1 cellular context compared by ENCODE assay signal in the genomic region with DNA sequence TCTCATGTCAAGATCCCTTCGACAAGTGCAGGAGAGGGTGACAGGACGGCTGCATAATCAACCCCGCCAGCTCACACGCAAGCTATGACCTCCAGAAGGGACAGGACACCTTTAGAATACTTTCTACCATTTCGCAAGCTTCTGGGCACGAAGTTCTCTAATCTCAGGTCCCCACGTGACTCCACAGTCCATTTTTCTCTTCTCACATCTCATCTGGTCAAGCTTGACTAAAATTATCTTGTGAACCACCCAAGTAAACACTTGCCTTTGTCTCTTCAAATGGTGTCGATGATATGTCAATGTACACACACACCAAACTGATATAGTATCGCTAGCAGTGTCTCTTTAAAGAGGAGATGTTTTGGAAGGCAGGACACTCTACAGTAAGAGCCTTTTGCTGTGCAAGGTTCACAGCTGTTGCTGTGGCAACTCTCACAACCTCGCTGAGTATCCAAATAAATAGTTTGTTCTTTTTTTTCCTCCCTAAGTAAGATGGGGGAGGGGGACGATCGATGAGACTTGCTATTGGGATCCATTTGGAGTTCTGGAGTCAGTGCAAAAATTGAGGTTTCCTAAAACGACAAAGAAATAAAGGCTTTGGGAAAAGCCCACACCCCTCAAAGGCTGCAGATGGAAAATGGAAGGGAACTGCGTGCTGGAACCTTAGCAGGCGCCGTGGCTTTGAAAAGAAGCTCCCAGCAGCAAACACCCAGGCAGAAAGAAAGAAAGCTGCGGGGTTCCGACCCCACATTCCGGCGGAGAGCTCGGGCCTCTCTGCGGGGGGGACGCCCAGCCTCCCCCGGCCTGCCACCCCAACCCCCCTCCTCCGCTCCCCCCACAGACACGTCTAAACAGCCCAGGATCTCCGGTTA.
A peak's percentile ranks its signal among the peaks of the same experiment; 100 is the strongest.
TF ChIP-seq lines count a peak whose summit lies in the region.

No MANE protein-coding gene starts in this region.

TF ChIP-seq in HepG2, 621 proteins besides CTCF, POLR2A, EP300 and RAD21 (continued from another document and continues in another):
- TF ChIP-seq, protein P1, sequence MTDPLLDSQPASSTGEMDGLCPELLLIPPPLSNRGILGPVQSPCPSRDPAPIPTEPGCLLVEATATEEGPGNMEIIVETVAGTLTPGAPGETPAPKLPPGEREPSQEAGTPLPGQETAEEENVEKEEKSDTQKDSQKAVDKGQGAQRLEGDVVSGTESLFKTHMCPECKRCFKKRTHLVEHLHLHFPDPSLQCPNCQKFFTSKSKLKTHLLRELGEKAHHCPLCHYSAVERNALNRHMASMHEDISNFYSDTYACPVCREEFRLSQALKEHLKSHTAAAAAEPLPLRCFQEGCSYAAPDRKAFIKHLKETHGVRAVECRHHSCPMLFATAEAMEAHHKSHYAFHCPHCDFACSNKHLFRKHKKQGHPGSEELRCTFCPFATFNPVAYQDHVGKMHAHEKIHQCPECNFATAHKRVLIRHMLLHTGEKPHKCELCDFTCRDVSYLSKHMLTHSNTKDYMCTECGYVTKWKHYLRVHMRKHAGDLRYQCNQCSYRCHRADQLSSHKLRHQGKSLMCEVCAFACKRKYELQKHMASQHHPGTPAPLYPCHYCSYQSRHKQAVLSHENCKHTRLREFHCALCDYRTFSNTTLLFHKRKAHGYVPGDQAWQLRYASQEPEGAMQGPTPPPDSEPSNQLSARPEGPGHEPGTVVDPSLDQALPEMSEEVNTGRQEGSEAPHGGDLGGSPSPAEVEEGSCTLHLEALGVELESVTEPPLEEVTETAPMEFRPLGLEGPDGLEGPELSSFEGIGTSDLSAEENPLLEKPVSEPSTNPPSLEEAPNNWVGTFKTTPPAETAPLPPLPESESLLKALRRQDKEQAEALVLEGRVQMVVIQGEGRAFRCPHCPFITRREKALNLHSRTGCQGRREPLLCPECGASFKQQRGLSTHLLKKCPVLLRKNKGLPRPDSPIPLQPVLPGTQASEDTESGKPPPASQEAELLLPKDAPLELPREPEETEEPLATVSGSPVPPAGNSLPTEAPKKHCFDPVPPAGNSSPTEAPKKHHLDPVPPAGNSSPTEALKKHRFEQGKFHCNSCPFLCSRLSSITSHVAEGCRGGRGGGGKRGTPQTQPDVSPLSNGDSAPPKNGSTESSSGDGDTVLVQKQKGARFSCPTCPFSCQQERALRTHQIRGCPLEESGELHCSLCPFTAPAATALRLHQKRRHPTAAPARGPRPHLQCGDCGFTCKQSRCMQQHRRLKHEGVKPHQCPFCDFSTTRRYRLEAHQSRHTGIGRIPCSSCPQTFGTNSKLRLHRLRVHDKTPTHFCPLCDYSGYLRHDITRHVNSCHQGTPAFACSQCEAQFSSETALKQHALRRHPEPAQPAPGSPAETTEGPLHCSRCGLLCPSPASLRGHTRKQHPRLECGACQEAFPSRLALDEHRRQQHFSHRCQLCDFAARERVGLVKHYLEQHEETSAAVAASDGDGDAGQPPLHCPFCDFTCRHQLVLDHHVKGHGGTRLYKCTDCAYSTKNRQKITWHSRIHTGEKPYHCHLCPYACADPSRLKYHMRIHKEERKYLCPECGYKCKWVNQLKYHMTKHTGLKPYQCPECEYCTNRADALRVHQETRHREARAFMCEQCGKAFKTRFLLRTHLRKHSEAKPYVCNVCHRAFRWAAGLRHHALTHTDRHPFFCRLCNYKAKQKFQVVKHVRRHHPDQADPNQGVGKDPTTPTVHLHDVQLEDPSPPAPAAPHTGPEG (CRISPR knock-in tag; IDR thresholded peaks at IDR 0.05), result no peak
- TF ChIP-seq MED1 (CRISPR knock-in tag; IDR thresholded peaks at IDR 0.05) (peak; percentile 16; the same call in 1 of the 2 replicates), ZMAT3 (CRISPR knock-in tag; conservative IDR thresholded peaks at IDR 0.05) (no peak), MYNN (CRISPR knock-in tag; IDR thresholded peaks at IDR 0.05; ENCODE audit: low read depth) (peak; percentile 99), ZNF143 (CRISPR knock-in tag; IDR thresholded peaks at IDR 0.05) (no peak), ZNF773 (CRISPR knock-in tag; IDR thresholded peaks at IDR 0.05; ENCODE audit: borderline replicate concordance) (no peak), TCF7 (IDR thresholded peaks at IDR 0.05; ENCODE audit: low read depth) (no peak), ZNF335 (CRISPR knock-in tag; IDR thresholded peaks at IDR 0.05) (no peak), ZFX (CRISPR knock-in tag; IDR thresholded peaks at IDR 0.05; ENCODE audit: low read depth) (no peak), SP2 (CRISPR knock-in tag; IDR thresholded peaks at IDR 0.05) (no peak), CCAR2 (optimal IDR thresholded peaks at IDR 0.05; ENCODE audit: low read depth, low read length) (no peak), KLF13 (CRISPR knock-in tag; IDR thresholded peaks at IDR 0.05) (no peak), MIER3 (CRISPR knock-in tag; IDR thresholded peaks at IDR 0.05; ENCODE audit: borderline replicate concordance) (no peak), ZKSCAN1 (IDR thresholded peaks at IDR 0.05; ENCODE audit: low read length) (no peak), ZFY (CRISPR knock-in tag; IDR thresholded peaks at IDR 0.05) (no peak), CEBPG (CRISPR knock-in tag; IDR thresholded peaks at IDR 0.05) (peak; percentile 72), ZNF549 (CRISPR knock-in tag; IDR thresholded peaks at IDR 0.05) (no peak), ZNF598 (CRISPR knock-in tag; IDR thresholded peaks at IDR 0.05; ENCODE audit: borderline replicate concordance) (no peak), ZNF747 (CRISPR knock-in tag; IDR thresholded peaks at IDR 0.05; ENCODE audit: borderline replicate concordance) (no peak), MAFG (CRISPR knock-in tag; IDR thresholded peaks at IDR 0.05) (no peak), SMYD3 (CRISPR knock-in tag; IDR thresholded peaks at IDR 0.05) (no peak), ZNF441 (CRISPR knock-in tag; IDR thresholded peaks at IDR 0.05; ENCODE audit: borderline replicate concordance) (no peak), ZSCAN12 (CRISPR knock-in tag; IDR thresholded peaks at IDR 0.05) (no peak), MTF2 (CRISPR knock-in tag; IDR thresholded peaks at IDR 0.05; ENCODE audit: borderline replicate concordance) (no peak), ERF (CRISPR knock-in tag; IDR thresholded peaks at IDR 0.05) (peak; percentile 19; the same call in 1 of the 2 replicates), RFX3 (CRISPR knock-in tag; IDR thresholded peaks at IDR 0.05) (peak; percentile 83), ZBTB20 (CRISPR knock-in tag; IDR thresholded peaks at IDR 0.05; ENCODE audit: borderline replicate concordance, low read depth) (no peak), FOXK1 (CRISPR knock-in tag; IDR thresholded peaks at IDR 0.05; ENCODE audit: borderline replicate concordance, low read depth) (no peak), XRCC5 (optimal IDR thresholded peaks at IDR 0.05; ENCODE audit: low read length) (no peak), TGIF2 (CRISPR knock-in tag; IDR thresholded peaks at IDR 0.05) (no peak), CBFB (CRISPR knock-in tag; IDR thresholded peaks at IDR 0.05) (no peak), ZFP36L1 (CRISPR knock-in tag; IDR thresholded peaks at IDR 0.05) (no peak), TBX3 (IDR thresholded peaks at IDR 0.05; ENCODE audit: borderline replicate concordance) (peak; percentile 62; the same call in 1 of the 2 replicates), RCOR2 (CRISPR knock-in tag; IDR thresholded peaks at IDR 0.05) (0 out of 2 replicates have a peak, but pooled peaks have one; percentile 24), MTA3 (CRISPR knock-in tag; IDR thresholded peaks at IDR 0.05) (no peak), ZNF326 (CRISPR knock-in tag; IDR thresholded peaks at IDR 0.05; ENCODE audit: borderline replicate concordance) (no peak), ZFP41 (CRISPR knock-in tag; IDR thresholded peaks at IDR 0.05; ENCODE audit: borderline replicate concordance) (no peak), ZNF256 (CRISPR knock-in tag; conservative IDR thresholded peaks at IDR 0.05) (no peak), ZNF552 (CRISPR knock-in tag; IDR thresholded peaks at IDR 0.05; ENCODE audit: borderline replicate concordance) (no peak), PTBP1 (IDR thresholded peaks at IDR 0.05; ENCODE audit: low read depth, low read length, poor library complexity, severe bottlenecking) (no peak), ZNF430 (CRISPR knock-in tag; IDR thresholded peaks at IDR 0.05) (no peak), KDM6A (CRISPR knock-in tag; IDR thresholded peaks at IDR 0.05; ENCODE audit: low read depth) (peak; percentile 74), YEATS4 (CRISPR knock-in tag; IDR thresholded peaks at IDR 0.05; ENCODE audit: borderline replicate concordance) (no peak), ZNF772 (CRISPR knock-in tag; IDR thresholded peaks at IDR 0.05) (0 out of 2 replicates have a peak, but pooled peaks have one; percentile 37), NFYC (CRISPR knock-in tag; IDR thresholded peaks at IDR 0.05) (no peak), GABPA (IDR thresholded peaks at IDR 0.05; ENCODE audit: low read depth, low read length) (no peak), GABPA (CRISPR knock-in tag; IDR thresholded peaks at IDR 0.05; ENCODE audit: low read depth) (no peak), FOXA3 (CRISPR knock-in tag; IDR thresholded peaks at IDR 0.05) (peak; percentile 35; the same call in 1 of the 2 replicates)
- TF ChIP-seq, protein P2, sequence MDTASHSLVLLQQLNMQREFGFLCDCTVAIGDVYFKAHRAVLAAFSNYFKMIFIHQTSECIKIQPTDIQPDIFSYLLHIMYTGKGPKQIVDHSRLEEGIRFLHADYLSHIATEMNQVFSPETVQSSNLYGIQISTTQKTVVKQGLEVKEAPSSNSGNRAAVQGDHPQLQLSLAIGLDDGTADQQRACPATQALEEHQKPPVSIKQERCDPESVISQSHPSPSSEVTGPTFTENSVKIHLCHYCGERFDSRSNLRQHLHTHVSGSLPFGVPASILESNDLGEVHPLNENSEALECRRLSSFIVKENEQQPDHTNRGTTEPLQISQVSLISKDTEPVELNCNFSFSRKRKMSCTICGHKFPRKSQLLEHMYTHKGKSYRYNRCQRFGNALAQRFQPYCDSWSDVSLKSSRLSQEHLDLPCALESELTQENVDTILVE (CRISPR knock-in tag; IDR thresholded peaks at IDR 0.05), result no peak
- TF ChIP-seq, protein P3, sequence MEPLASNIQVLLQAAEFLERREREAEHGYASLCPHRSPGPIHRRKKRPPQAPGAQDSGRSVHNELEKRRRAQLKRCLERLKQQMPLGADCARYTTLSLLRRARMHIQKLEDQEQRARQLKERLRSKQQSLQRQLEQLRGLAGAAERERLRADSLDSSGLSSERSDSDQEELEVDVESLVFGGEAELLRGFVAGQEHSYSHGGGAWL (CRISPR knock-in tag; IDR thresholded peaks at IDR 0.05), result no peak
- TF ChIP-seq, protein P4, sequence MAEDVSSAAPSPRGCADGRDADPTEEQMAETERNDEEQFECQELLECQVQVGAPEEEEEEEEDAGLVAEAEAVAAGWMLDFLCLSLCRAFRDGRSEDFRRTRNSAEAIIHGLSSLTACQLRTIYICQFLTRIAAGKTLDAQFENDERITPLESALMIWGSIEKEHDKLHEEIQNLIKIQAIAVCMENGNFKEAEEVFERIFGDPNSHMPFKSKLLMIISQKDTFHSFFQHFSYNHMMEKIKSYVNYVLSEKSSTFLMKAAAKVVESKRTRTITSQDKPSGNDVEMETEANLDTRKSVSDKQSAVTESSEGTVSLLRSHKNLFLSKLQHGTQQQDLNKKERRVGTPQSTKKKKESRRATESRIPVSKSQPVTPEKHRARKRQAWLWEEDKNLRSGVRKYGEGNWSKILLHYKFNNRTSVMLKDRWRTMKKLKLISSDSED (CRISPR knock-in tag; IDR thresholded peaks at IDR 0.05), result no peak
- TF ChIP-seq, protein P5, sequence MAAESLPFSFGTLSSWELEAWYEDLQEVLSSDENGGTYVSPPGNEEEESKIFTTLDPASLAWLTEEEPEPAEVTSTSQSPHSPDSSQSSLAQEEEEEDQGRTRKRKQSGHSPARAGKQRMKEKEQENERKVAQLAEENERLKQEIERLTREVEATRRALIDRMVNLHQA (CRISPR knock-in tag; IDR thresholded peaks at IDR 0.05), result no peak
- TF ChIP-seq, protein P6, sequence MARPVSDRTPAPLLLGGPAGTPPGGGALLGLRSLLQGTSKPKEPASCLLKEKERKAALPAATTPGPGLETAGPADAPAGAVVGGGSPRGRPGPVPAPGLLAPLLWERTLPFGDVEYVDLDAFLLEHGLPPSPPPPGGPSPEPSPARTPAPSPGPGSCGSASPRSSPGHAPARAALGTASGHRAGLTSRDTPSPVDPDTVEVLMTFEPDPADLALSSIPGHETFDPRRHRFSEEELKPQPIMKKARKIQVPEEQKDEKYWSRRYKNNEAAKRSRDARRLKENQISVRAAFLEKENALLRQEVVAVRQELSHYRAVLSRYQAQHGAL (CRISPR knock-in tag; IDR thresholded peaks at IDR 0.05; ENCODE audit: not compliant biosample characterization), result no peak
- TF ChIP-seq, protein P7, sequence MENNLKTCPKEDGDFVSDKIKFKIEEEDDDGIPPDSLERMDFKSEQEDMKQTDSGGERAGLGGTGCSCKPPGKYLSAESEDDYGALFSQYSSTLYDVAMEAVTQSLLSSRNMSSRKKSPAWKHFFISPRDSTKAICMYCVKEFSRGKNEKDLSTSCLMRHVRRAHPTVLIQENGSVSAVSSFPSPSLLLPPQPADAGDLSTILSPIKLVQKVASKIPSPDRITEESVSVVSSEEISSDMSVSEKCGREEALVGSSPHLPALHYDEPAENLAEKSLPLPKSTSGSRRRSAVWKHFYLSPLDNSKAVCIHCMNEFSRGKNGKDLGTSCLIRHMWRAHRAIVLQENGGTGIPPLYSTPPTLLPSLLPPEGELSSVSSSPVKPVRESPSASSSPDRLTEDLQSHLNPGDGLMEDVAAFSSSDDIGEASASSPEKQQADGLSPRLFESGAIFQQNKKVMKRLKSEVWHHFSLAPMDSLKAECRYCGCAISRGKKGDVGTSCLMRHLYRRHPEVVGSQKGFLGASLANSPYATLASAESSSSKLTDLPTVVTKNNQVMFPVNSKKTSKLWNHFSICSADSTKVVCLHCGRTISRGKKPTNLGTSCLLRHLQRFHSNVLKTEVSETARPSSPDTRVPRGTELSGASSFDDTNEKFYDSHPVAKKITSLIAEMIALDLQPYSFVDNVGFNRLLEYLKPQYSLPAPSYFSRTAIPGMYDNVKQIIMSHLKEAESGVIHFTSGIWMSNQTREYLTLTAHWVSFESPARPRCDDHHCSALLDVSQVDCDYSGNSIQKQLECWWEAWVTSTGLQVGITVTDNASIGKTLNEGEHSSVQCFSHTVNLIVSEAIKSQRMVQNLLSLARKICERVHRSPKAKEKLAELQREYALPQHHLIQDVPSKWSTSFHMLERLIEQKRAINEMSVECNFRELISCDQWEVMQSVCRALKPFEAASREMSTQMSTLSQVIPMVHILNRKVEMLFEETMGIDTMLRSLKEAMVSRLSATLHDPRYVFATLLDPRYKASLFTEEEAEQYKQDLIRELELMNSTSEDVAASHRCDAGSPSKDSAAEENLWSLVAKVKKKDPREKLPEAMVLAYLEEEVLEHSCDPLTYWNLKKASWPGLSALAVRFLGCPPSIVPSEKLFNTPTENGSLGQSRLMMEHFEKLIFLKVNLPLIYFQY (CRISPR knock-in tag; IDR thresholded peaks at IDR 0.05; ENCODE audit: borderline replicate concordance), result no peak
- TF ChIP-seq, protein P8, sequence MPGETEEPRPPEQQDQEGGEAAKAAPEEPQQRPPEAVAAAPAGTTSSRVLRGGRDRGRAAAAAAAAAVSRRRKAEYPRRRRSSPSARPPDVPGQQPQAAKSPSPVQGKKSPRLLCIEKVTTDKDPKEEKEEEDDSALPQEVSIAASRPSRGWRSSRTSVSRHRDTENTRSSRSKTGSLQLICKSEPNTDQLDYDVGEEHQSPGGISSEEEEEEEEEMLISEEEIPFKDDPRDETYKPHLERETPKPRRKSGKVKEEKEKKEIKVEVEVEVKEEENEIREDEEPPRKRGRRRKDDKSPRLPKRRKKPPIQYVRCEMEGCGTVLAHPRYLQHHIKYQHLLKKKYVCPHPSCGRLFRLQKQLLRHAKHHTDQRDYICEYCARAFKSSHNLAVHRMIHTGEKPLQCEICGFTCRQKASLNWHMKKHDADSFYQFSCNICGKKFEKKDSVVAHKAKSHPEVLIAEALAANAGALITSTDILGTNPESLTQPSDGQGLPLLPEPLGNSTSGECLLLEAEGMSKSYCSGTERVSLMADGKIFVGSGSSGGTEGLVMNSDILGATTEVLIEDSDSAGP (CRISPR knock-in tag; IDR thresholded peaks at IDR 0.05; ENCODE audit: borderline replicate concordance), result peak; percentile 92
